Comparison of ENCODE assay signal across 18 cellular contexts in genomic region chr2:171383141-171383540, GRCh38. TPM values are rescaled to one million over a fixed set of nuclear protein-coding genes. Genes with fewer than 3 reads are reported as not detected.
A peak's percentile ranks its signal among the peaks of the same experiment; 100 is the strongest.
DNase-seq lines count a peak whose midpoint lies in the region; ATAC-seq and TF ChIP-seq lines count a peak whose summit lies in the region.
"Had no signal": no experiment of that assay in that cellular context is flagged by ENCODE, and none has a peak within 500 bp of the region (broad histone marks: within the 10 kb centered on the region; RNA-seq: fewer than 3 reads in every experiment).

No MANE protein-coding gene starts in this region.

- DNase-seq in NB4 (ENCODE audit: low read depth) (peak; percentile 34), astrocyte of the spinal cord (ENCODE audit: low read depth, low spot score) (peak; percentile 41), fibroblast of pulmonary artery (ENCODE audit: low read depth) (peak; percentile 2), right lobe of liver (no peak), NCI-H1417 (lab: John Stamatoyannopoulos, UW) (no peak), GM10266 (ENCODE audit: extremely low spot score) (no peak), dorsolateral prefrontal cortex (no peak)
- DNase-seq: COR-L47, HFFc6, Kasumi-1, NCI-H1436 treated with DMSO at 0.1 percent for 48 hours, NCI-H2029 treated with DMSO at 0.1 percent for 48 hours, NCI-H510A treated with DMSO at 0.1 percent for 48 hours, NCI-H82, Peyer's patch, Right ventricle myocardium superior, SK-N-SH had no signal

- no peaks in the 10 kb centered on the region for H3K27me3 ChIP-seq in right lobe of liver
- H3K27me3 ChIP-seq in dorsolateral prefrontal cortex = no peaks in the 10 kb centered on the region
- H3K27me3 ChIP-seq: Peyer's patch had no signal

- TF ChIP-seq POLR2A in NB4 (IDR thresholded peaks at IDR 0.05; ENCODE audit: extremely low read depth, insufficient read length) (no peak), right lobe of liver (IDR thresholded peaks at IDR 0.05) (no peak)

- H3K4me1 ChIP-seq in right lobe of liver = peaks cover 0 to 8% (median 0%) of the 10 kb centered on the region in 4 donors
- H3K4me1 ChIP-seq: Peyer's patch had no signal

- in situ Hi-C loops in astrocyte of the spinal cord (cut with HindIII; ENCODE audit: low sequenced_read_pairs) = no loop called here

- ATAC-seq in right lobe of liver = peak; percentile 82 to 94 (median 92)
- no peak for ATAC-seq in HG03520 (IDR thresholded peaks at IDR 0.05; ENCODE audit: unreplicated experiment)

- H3K4me3 ChIP-seq in NB4 (ENCODE audit: low read depth, low read length) (no peak overlapping the region), astrocyte of the spinal cord (ENCODE audit: low read depth, low read length) (no peak overlapping the region), fibroblast of pulmonary artery (replicated peaks; ENCODE audit: low read depth, low read length) (no peak overlapping the region), right lobe of liver (no peak overlapping the region), dorsolateral prefrontal cortex (no peak overlapping the region)
- H3K4me3 ChIP-seq: Peyer's patch had no signal

- intact Hi-C loops in right lobe of liver (cut with DNase I) = no loop called here
- intact Hi-C loops in dorsolateral prefrontal cortex (cut with DNase I) = no loop called here

- no peak for TF ChIP-seq CTCF in NB4 (IDR thresholded peaks at IDR 0.05; ENCODE audit: low read depth, low read length)
- TF ChIP-seq CTCF in astrocyte of the spinal cord (IDR thresholded peaks at IDR 0.05; ENCODE audit: low read depth, low read length) = no peak
- no peak for TF ChIP-seq CTCF in fibroblast of pulmonary artery (IDR thresholded peaks at IDR 0.05; ENCODE audit: low read length, missing control alignments)
- no peak for TF ChIP-seq CTCF in right lobe of liver (IDR thresholded peaks at IDR 0.05)
- TF ChIP-seq CTCF in GM10266 (IDR thresholded peaks at IDR 0.05; ENCODE audit: control insufficient read depth, insufficient read depth, low read depth, missing control alignments) = no peak
- no peak for TF ChIP-seq CTCF in dorsolateral prefrontal cortex (IDR thresholded peaks at IDR 0.05 in 54 of 56, conservative IDR thresholded peaks at IDR 0.05 in 2 of 56; ENCODE audit: low read depth in 1 of 56, partially characterized antibody in 56 of 56)

- H3K9me3 ChIP-seq in right lobe of liver = no peaks in the 10 kb centered on the region
- H3K9me3 ChIP-seq: Peyer's patch, SK-N-SH had no signal

- WGBS in right lobe of liver (ENCODE audit: insufficient coverage, low coverage, low lambda C conversion rate, missing lambda C conversion rate) = 21% methylated on average over 1 of the region's 1 CpG

- H3K27ac ChIP-seq in right lobe of liver (peak overlapping the region in 2 of 3 donors; percentile 7 to 47), dorsolateral prefrontal cortex (no peak overlapping the region)
- H3K27ac ChIP-seq: Peyer's patch had no signal

- no peaks in the 10 kb centered on the region for H3K36me3 ChIP-seq in right lobe of liver
- H3K36me3 ChIP-seq: Peyer's patch had no signal

RNA-seq across cellular contexts. Expression of gene METTL8, which starts 50.6 kb away (rescaled TPM):
- total RNA-seq in right lobe of liver (10 to 100 TPM in 2 of 6 experiments, 1 to 10 TPM in 4; 6.5 to 13.8 (median 9.5) TPM), dorsolateral prefrontal cortex (10 to 100 TPM; 14.3 to 33.4 (median 21.6) TPM)

RNA-seq across cellular contexts. Expression of gene DCAF17, which starts 50.9 kb away (rescaled TPM):
- total RNA-seq in right lobe of liver (1 to 10 TPM; 5.5 to 8.1 (median 6.9) TPM), dorsolateral prefrontal cortex (10 to 100 TPM; 15.9 to 42.0 (median 28.0) TPM)

Comparison
In these comparisons a context has a peak if more than half of its experiments do, and no peak if none do; other contexts are left out.
1. DNase-seq: peak in NB4 (single experiment), astrocyte of the spinal cord (single experiment) and fibroblast of pulmonary artery (single experiment); none in right lobe of liver (0 of 3), NCI-H1417 (0 of 3), GM10266 (single experiment) and dorsolateral prefrontal cortex (0 of 10).
2. H3K27ac ChIP-seq: peak in right lobe of liver (2 of 3); none in dorsolateral prefrontal cortex (0 of 59).